8 cellular contexts compared by ENCODE assay signal in the genomic region with DNA sequence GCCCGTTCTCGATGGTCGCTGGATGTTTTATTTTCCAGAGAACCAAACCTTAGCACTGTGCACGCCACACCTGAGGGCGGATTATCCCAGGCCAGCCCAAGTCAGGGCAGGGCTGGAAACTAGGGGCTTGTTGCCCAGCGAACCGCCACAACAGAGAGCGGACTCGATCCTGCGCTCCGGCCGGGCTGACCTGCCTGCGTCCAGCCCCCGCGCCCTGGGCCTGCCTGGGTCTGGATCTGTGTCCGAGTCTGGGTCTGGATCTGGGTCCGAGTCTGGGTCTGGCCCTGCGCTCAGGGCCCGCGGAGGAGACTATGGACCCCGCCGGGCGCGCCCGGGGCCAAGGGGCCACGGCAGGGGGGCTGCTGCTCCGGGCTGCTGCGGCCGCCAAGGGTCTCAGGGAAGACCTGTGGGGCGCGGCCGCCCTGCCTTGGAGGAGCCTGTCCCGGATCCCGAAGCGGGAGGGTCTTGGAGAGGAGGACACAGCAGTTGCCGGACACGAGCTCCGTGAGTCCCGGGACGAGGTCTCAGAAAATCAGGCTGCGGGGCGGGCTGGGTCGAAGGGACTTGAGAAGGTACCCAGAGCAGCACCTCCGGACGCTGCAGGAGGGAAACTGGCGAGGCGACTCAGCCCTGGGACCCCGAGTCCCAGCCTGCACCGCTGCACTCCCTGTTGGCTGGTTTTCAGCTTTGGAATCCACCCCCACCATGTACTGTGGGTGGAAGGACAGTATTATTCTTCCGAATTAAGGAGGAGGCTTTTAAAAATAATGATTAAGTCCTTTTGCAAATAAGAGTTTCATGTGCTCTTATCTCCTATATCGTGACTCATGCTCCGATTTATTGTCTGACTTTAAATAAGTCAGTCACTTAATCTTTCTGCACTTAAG. TPM values are rescaled to one million over a fixed set of nuclear protein-coding genes. Genes with fewer than 3 reads are reported as not detected.
DNase-seq lines count a peak whose midpoint lies in the region; ATAC-seq and TF ChIP-seq lines count a peak whose summit lies in the region.

Gene ANKDD1B, plus strand, starts transcription at position 130 of the 887 bp plus-strand sequence. Its CDS starts 182 bp downstream, at position 312.

- H3K4me1 ChIP-seq in BE2C, result peaks cover 8% of the 10 kb centered on the region
- peaks cover 11% of the 10 kb centered on the region for H3K4me1 ChIP-seq in ectodermal cell (ENCODE audit: control insufficient read depth, insufficient read depth, low read length)
- peaks cover 0 to 7% of the 10 kb centered on the region in 2 donors for H3K4me1 ChIP-seq in lung (ENCODE audit: control insufficient read depth in 2 of 2, insufficient read depth in 2 of 2, low read length in 2 of 2)
- peaks cover 5% of the 10 kb centered on the region for H3K4me1 ChIP-seq in thymus (ENCODE audit: control insufficient read depth, insufficient read depth, low read length)

- no peak within 1 kb of the TSS for H3K27ac ChIP-seq in ectodermal cell (ENCODE audit: insufficient read depth, low read depth, low read length, poor library complexity, severe bottlenecking)
- peak within 1 kb of the TSS in 1 of 2 donors; percentile 84 for H3K27ac ChIP-seq in lung (ENCODE audit: low read depth in 1 of 2, low read length in 1 of 2)
- H3K27ac ChIP-seq in thymus (ENCODE audit: low read depth), result peak within 1 kb of the TSS; percentile 18

- 40 to 41% methylated on average over 51 to 52 of the region's 52 CpGs for WGBS in ectodermal cell, 2 experiments
- 3 to 6% methylated on average over 47 to 52 of the region's 52 CpGs for WGBS in lung, 2 donors
- 5% methylated on average over 52 of the region's 52 CpGs for WGBS in thymus

- peak within 1 kb of the TSS; percentile 64 for H3K4me3 ChIP-seq in BE2C (ENCODE audit: low read depth, low read length)
- H3K4me3 ChIP-seq in ectodermal cell (ENCODE audit: insufficient read depth, low read depth, low read length), result peak within 1 kb of the TSS; percentile 46
- peak within 1 kb of the TSS; percentile 30 for H3K4me3 ChIP-seq in lung
- peak within 1 kb of the TSS; percentile 39 for H3K4me3 ChIP-seq in thymus (ENCODE audit: low read length)

- H3K27me3 ChIP-seq in BE2C (no peaks in the 10 kb centered on the region), ectodermal cell (ENCODE audit: control insufficient read depth, insufficient read depth, low read length, poor library complexity, severe bottlenecking) (peaks cover 15% of the 10 kb centered on the region), lung (ENCODE audit: control insufficient read depth, insufficient read depth) (no peaks in the 10 kb centered on the region), thymus (ENCODE audit: control insufficient read depth, insufficient read depth) (no peaks in the 10 kb centered on the region)

- peak; percentile 40 for ATAC-seq in lung (ENCODE audit: insufficient read depth, low FRiP score)
- no peak for ATAC-seq in HG02852 (IDR thresholded peaks at IDR 0.05; ENCODE audit: unreplicated experiment)

- H3K36me3 ChIP-seq in BE2C (no peaks in the 10 kb centered on the region), ectodermal cell (ENCODE audit: control insufficient read depth, insufficient read depth, low read length) (no peaks in the 10 kb centered on the region), lung (ENCODE audit: control insufficient read depth in 2 of 2, insufficient read depth in 2 of 2, low read length in 2 of 2) (peaks cover 0 to 2% of the 10 kb centered on the region in 2 donors), thymus (ENCODE audit: control insufficient read depth, insufficient read depth) (no peaks in the 10 kb centered on the region)

- peak; percentile 37 for DNase-seq in BE2C
- DNase-seq in HT-29 (ENCODE audit: low spot score), result peak; percentile 68
- DNase-seq in lung (ENCODE audit: low spot score), result no peak
- no peak for DNase-seq in NCI-H446 treated with DMSO at 0.1 percent for 48 hours (lab: John Stamatoyannopoulos, UW)
- DNase-seq in activated T-cell treated with anti-CD3 and anti-CD28 coated beads for 4 hours, result no peak

- TF ChIP-seq CTCF in BE2C (IDR thresholded peaks at IDR 0.05; ENCODE audit: low read depth, low read length) (no peak), lung (IDR thresholded peaks at IDR 0.05; ENCODE audit: control extremely low read depth, extremely low read depth) (no peak)

- H3K9me3 ChIP-seq in BE2C, result no peaks in the 10 kb centered on the region
- no peaks in the 10 kb centered on the region for H3K9me3 ChIP-seq in ectodermal cell (ENCODE audit: control insufficient read depth, low read length)
- no peaks in the 10 kb centered on the region for H3K9me3 ChIP-seq in lung (ENCODE audit: control insufficient read depth in 2 of 2, insufficient read depth in 1 of 2, low read length in 1 of 2)
- H3K9me3 ChIP-seq in thymus (ENCODE audit: control insufficient read depth), result no peaks in the 10 kb centered on the region

RNA-seq across cellular contexts. Expression of gene ANKDD1B, which starts in this region (rescaled TPM):
- polyA plus RNA-seq in BE2C (2012; ENCODE audit: insufficient read depth, insufficient read length, low read depth), result 0.73 TPM
- 0.44 and 2.7 TPM in 2 replicates for total RNA-seq in HT-29 (2014; rRNA removed; shearing (Covaris generic))
- polyA plus RNA-seq in ectodermal cell (2013, experiment 1 of 4), result not detected
- 0.16 TPM for polyA plus RNA-seq in ectodermal cell (2013, experiment 2 of 4)
- polyA plus RNA-seq in ectodermal cell (2013, experiment 3 of 4), result 0.16 TPM
- polyA plus RNA-seq in ectodermal cell (2013, experiment 4 of 4), result 0.16 TPM
- total RNA-seq in lung, result 1 to 10 TPM; 8.0 to 9.4 TPM
- polyA plus RNA-seq in lung (1 to 10 TPM; 1.3 to 3.8 TPM), thymus (1.6 TPM)

Comparison
In these comparisons a context has a peak if more than half of its experiments do, and no peak if none do; other contexts are left out.
1. DNase-seq: peak in BE2C (single experiment) and HT-29 (single experiment); none in lung (single experiment), NCI-H446 treated with DMSO at 0.1 percent for 48 hours (single experiment) and activated T-cell treated with anti-CD3 and anti-CD28 coated beads for 4 hours (single experiment).
2. Peak in every context shown above with its lines, with median percentiles within 50 percentile points of each other: H3K4me3 ChIP-seq.